ENCODE assay signal across 8 cellular contexts in the genomic region with DNA sequence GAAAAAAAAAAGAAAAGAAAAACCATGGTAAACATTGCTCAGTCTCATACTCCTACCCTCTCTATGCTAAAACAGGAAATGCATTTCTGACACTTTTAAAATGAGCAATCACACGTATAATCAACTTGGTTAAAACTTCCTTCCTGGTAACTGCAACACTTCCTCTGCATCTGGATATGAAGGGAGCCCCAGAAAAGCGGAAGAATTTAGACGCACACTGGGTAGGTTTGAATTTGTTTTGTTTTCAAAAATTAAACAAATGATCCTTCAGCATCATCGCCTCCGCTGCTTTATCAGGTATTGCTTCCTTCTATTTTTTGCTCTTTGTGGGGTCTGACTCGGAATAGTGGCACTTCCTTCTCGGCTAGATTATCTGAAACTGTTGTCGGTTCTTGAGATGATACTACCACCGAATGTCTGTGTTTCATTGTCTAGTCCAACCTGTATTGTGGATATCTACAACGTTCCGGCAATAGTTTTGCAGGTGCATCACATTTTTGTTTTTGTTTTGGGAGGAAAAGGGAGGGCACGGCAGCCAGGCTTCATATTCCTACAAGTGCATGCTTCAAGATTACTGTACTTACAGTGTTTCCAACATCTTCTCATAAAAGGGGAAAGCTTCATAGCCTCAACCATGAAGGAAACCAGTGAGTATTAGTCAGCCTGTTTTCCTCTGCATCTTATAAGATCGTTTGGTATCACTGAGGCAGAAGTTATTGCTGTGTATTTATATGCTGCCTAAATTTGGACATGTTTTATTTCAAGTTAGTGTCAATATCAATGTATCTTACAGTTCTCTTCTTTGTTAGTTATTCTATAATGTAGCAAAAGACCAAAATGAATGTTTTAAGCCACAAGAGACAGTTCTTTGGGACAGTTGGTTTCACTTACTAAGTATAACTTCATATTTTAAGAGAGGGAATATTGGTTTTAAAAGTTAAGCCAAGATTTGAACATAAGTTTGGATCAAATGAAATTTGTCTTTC. TPM values are rescaled to one million over a fixed set of nuclear protein-coding genes. Genes with fewer than 3 reads are reported as not detected.
DNase-seq lines count a peak whose midpoint lies in the region; ATAC-seq and TF ChIP-seq lines count a peak whose summit lies in the region.

A gene (plus strand): TSS at position 153 of the 986 bp plus-strand sequence. CDS start 2,280 bp downstream, outside the sequence.

- in situ Hi-C loops in GM13977 (cut with MboI; ENCODE audit: low pct_unique_long_range_greater_than_20kb, low sequenced_read_pairs, unreplicated experiment): no loop called here

- H3K27ac ChIP-seq in colonic mucosa (peak within 1 kb of the TSS; percentile 57), ascending aorta (no peak within 1 kb of the TSS)

- H3K9me3 ChIP-seq in colonic mucosa (no peaks in the 10 kb centered on the region), ascending aorta (no peaks in the 10 kb centered on the region), BE2C (no peaks in the 10 kb centered on the region)

- peak; percentile 64 for DNase-seq in GM13977 (ENCODE audit: low spot score)
- peak; percentile 97 to 99 for DNase-seq in Kasumi-1 (lab: John Stamatoyannopoulos, UW)
- no peak for DNase-seq in colonic mucosa
- no peak for DNase-seq in sciatic nerve (ENCODE audit: low spot score)
- DNase-seq in NCI-H1105 treated with DMSO at 0.1 percent for 48 hours (lab: John Stamatoyannopoulos, UW): no peak
- no peak for DNase-seq in ascending aorta (ENCODE audit: low spot score in 2 of 2)
- DNase-seq in BE2C: no peak

- no peaks in the 10 kb centered on the region for H3K4me1 ChIP-seq in colonic mucosa
- no peaks in the 10 kb centered on the region for H3K4me1 ChIP-seq in ascending aorta
- no peaks in the 10 kb centered on the region for H3K4me1 ChIP-seq in BE2C

- intact Hi-C loops in colonic mucosa (cut with DNase I) (no loop called here), sciatic nerve (cut with DNase I) (no loop called here), ascending aorta (cut with DNase I) (no loop called here)

- TF ChIP-seq CTCF in GM13977 (IDR thresholded peaks at IDR 0.05; ENCODE audit: extremely low read depth, insufficient read depth, missing control alignments): no peak
- no peak for TF ChIP-seq CTCF in colonic mucosa (IDR thresholded peaks at IDR 0.05)
- TF ChIP-seq CTCF in ascending aorta (IDR thresholded peaks at IDR 0.05): no peak
- no peak for TF ChIP-seq CTCF in BE2C (IDR thresholded peaks at IDR 0.05; ENCODE audit: low read depth, low read length)

- peak within 1 kb of the TSS in 1 of 2 donors; percentile 12 for H3K9ac ChIP-seq in colonic mucosa (ENCODE audit: low read depth in 2 of 2, low read length in 2 of 2)

- H3K4me3 ChIP-seq in colonic mucosa (peak within 1 kb of the TSS; percentile 21), ascending aorta (peak within 1 kb of the TSS in 1 of 2 donors; percentile 35), BE2C (ENCODE audit: low read depth, low read length) (no peak within 1 kb of the TSS)

- ATAC-seq in GM21619 (IDR thresholded peaks at IDR 0.05; ENCODE audit: unreplicated experiment): peak; percentile 71
- peak; percentile 65 for ATAC-seq in sciatic nerve

- H3K36me3 ChIP-seq in colonic mucosa (no peaks in the 10 kb centered on the region), ascending aorta (no peaks in the 10 kb centered on the region), BE2C (no peaks in the 10 kb centered on the region)

- H3K27me3 ChIP-seq in colonic mucosa (no peaks in the 10 kb centered on the region), ascending aorta (no peaks in the 10 kb centered on the region), BE2C (no peaks in the 10 kb centered on the region)

RNA-seq across cellular contexts. Expression of the gene that starts here (rescaled TPM):
- total RNA-seq in colonic mucosa (1 to 10 TPM; 2.3 TPM), sciatic nerve (6.6 TPM), ascending aorta (2.0 TPM)
- polyA plus RNA-seq in BE2C (2012; ENCODE audit: insufficient read depth, insufficient read length, low read depth): not detected

Comparison
In these comparisons a context has a peak if more than half of its experiments do, and no peak if none do; other contexts are left out.
1. DNase-seq: peak in GM13977 (single experiment) and Kasumi-1 (2 of 2); none in colonic mucosa (single experiment), sciatic nerve (single experiment), NCI-H1105 treated with DMSO at 0.1 percent for 48 hours (single experiment), ascending aorta (0 of 2) and BE2C (single experiment).